Comparison of ENCODE assay signal across 1 cellular context in the genomic region with DNA sequence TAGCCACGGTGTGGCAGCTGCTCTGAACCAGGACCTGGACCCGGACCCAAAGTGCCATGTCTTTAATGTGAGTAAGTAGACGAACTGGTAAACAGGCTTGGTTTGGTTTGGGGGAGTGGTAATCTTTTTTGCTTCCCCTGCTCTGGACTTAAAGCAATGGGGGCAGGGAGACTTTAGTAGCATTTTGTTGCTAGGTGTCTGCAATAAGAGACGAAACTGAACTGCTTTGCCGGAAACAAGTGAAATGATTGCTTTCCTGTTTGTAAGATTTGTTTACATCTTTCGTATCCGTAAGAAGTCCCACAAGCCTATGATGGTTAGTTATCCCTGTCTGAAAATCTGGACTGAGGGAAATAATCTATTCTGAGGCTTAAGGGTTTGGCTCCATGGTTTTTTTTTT.
TF ChIP-seq lines count a peak whose summit lies in the region.

No MANE protein-coding gene starts in this region.

TF ChIP-seq in GM12878, 131 proteins besides CTCF, POLR2A, EP300 and RAD21:
- TF ChIP-seq, protein P1, sequence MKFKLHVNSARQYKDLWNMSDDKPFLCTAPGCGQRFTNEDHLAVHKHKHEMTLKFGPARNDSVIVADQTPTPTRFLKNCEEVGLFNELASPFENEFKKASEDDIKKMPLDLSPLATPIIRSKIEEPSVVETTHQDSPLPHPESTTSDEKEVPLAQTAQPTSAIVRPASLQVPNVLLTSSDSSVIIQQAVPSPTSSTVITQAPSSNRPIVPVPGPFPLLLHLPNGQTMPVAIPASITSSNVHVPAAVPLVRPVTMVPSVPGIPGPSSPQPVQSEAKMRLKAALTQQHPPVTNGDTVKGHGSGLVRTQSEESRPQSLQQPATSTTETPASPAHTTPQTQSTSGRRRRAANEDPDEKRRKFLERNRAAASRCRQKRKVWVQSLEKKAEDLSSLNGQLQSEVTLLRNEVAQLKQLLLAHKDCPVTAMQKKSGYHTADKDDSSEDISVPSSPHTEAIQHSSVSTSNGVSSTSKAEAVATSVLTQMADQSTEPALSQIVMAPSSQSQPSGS (IDR thresholded peaks at IDR 0.05; ENCODE audit: low read length): 0 out of 2 replicates have a peak, but pooled peaks have one; percentile 2
- TF ChIP-seq GABPA (IDR thresholded peaks at IDR 0.05; ENCODE audit: low read depth): 0 out of 2 replicates have a peak, but pooled peaks have one; percentile 13
- no peak for TF ChIP-seq MEF2B (IDR thresholded peaks at IDR 0.05; ENCODE audit: partially characterized antibody, poor library complexity, severe bottlenecking)
- TF ChIP-seq ETV6 (conservative IDR thresholded peaks at IDR 0.05 in 1 of 2, IDR thresholded peaks at IDR 0.05 in 1 of 2; ENCODE audit: borderline replicate concordance in 1 of 2, low read depth in 1 of 2): peak in 1 of 2 experiments; percentile 21; a peak in 1 of 4 replicates
